In genomic region chr11:119101759-119102423, GRCh38 we compare ENCODE assay signal across 9 cellular contexts.
A peak's percentile ranks its signal among the peaks of the same experiment; 100 is the strongest.
DNase-seq lines count a peak whose midpoint lies in the region; ATAC-seq, FAIRE-seq and TF ChIP-seq lines count a peak whose summit lies in the region.
"Had no signal": no experiment of that assay in that cellular context is flagged by ENCODE, and none has a peak within 500 bp of the region (broad histone marks: within the 10 kb centered on the region; RNA-seq: fewer than 3 reads in every experiment).

Gene DPAGT1, minus strand, starts transcription at chr11:119101853. Its CDS starts 198 bp downstream, at chr11:119101655.

- FAIRE-seq in GM19239 (lab: Jason Lieb, UNC), result peak; percentile 98
- FAIRE-seq: colon had no signal

- DNase-seq in AML-193 (lab: John Stamatoyannopoulos, UW), result peak; percentile 90 to 93
- no peak for DNase-seq in GM19239 (ENCODE audit: insufficient read length, low spot score)
- DNase-seq in NCI-H524 treated with DMSO at 0.1 percent for 48 hours (lab: John Stamatoyannopoulos, UW), result peak; percentile 91
- DNase-seq in activated CD4-positive, alpha-beta T cell treated with anti-CD3 and anti-CD28 coated beads for 48 hours, result peak; percentile 92
- peak; percentile 96 for DNase-seq in coronary artery (ENCODE audit: low spot score)
- peak in 3 of 4 experiments; percentile 52 to 78 (median 76) for DNase-seq in stimulated activated CD4-positive, alpha-beta T cell treated with anti-CD3 and anti-CD28 coated beads, Interleukin-1b, Interleukin-23, amount 100 ng/mL, for 24 hours (ENCODE audit: low read depth in 4 of 4, low spot score in 1 of 4)

- no peak for TF ChIP-seq CTCF in coronary artery (IDR thresholded peaks at IDR 0.05)

- H3K27ac ChIP-seq in coronary artery (peak within 1 kb of the TSS; percentile 79 to 97), layer of hippocampus (ENCODE audit: low read depth, low read length) (peak within 1 kb of the TSS; percentile 95)

- H3K27me3 ChIP-seq in layer of hippocampus (ENCODE audit: control insufficient read depth, insufficient read depth, low read length), result no peaks in the 10 kb centered on the region

- peak; percentile 53 for ATAC-seq in HG03457 (IDR thresholded peaks at IDR 0.05; ENCODE audit: unreplicated experiment)

- H3K4me3 ChIP-seq in coronary artery, result peak within 1 kb of the TSS; percentile 77
